In genomic region chr1:204520834-204521709, GRCh38 we compare ENCODE assay signal across 8 cellular contexts. TPM values are rescaled to one million over a fixed set of nuclear protein-coding genes. Genes with fewer than 3 reads are reported as not detected.
DNase-seq lines count a peak whose midpoint lies in the region; ATAC-seq, FAIRE-seq and TF ChIP-seq lines count a peak whose summit lies in the region.

No MANE protein-coding gene starts in this region.

- H3K27ac ChIP-seq in BLaER1 (peak overlapping the region; percentile 100), trophoblast cell (ENCODE audit: low read depth, low read length) (no peak overlapping the region)

- DNase-seq in RCC 7860 (ENCODE audit: low spot score) (peak; percentile 55), astrocyte of the cerebellum (ENCODE audit: low read depth) (peak; percentile 40), trophoblast cell (no peak), cerebellar cortex (ENCODE audit: low spot score) (no peak)

- H3K4me1 ChIP-seq in BLaER1 (peaks cover 86% of the 10 kb centered on the region), trophoblast cell (ENCODE audit: control insufficient read depth in 1 of 2, insufficient read depth in 2 of 2, low read length in 2 of 2) (no peaks in the 10 kb centered on the region)

- H4K8ac ChIP-seq in trophoblast cell (ENCODE audit: low read depth, low read length), result no peak overlapping the region

- WGBS in trophoblast cell (ENCODE audit: extremely low coverage, insufficient coverage, insufficient read length), result no CpG with 5 or more reads among the region's 5 CpGs

- H3K79me2 ChIP-seq in trophoblast cell (ENCODE audit: control insufficient read depth, insufficient read depth, low read length, poor library complexity), result peaks cover 16% of the 10 kb centered on the region

- no peak overlapping the region for H2AFZ ChIP-seq in trophoblast cell (ENCODE audit: insufficient read depth, low read length, poor library complexity)

- H2AK5ac ChIP-seq in trophoblast cell (ENCODE audit: low read length), result no peak overlapping the region

- H3K14ac ChIP-seq in trophoblast cell (ENCODE audit: low read length), result no peak overlapping the region

- in situ Hi-C loops in astrocyte of the cerebellum (cut with HindIII; ENCODE audit: low sequenced_read_pairs), result no loop called here

- TF ChIP-seq CTCF in astrocyte of the cerebellum (IDR thresholded peaks at IDR 0.05; ENCODE audit: low read depth, low read length, missing control alignments), result no peak

- H3K4me3 ChIP-seq in BLaER1 (peak overlapping the region; percentile 44), astrocyte of the cerebellum (ENCODE audit: low read depth, low read length) (no peak overlapping the region), trophoblast cell (ENCODE audit: low read depth, low read length) (no peak overlapping the region)

- H3K4me2 ChIP-seq in BLaER1 (peak overlapping the region; percentile 90), trophoblast cell (ENCODE audit: low read length) (no peak overlapping the region)

- H3K79me1 ChIP-seq in trophoblast cell (ENCODE audit: low read length), result peaks cover 8% of the 10 kb centered on the region

- ATAC-seq in GM18873 (IDR thresholded peaks at IDR 0.05; ENCODE audit: low FRiP score, unreplicated experiment), result peak; percentile 56
- peak; percentile 64 for ATAC-seq in HG03175 (IDR thresholded peaks at IDR 0.05; ENCODE audit: unreplicated experiment)
- no peak for ATAC-seq in HG02840 (IDR thresholded peaks at IDR 0.05; ENCODE audit: low FRiP score, unreplicated experiment)

- H3K27me3 ChIP-seq in BLaER1, result no peaks in the 10 kb centered on the region
- no peaks in the 10 kb centered on the region for H3K27me3 ChIP-seq in trophoblast cell (ENCODE audit: insufficient read depth, low read length)

- no peak overlapping the region for H2BK5ac ChIP-seq in trophoblast cell (ENCODE audit: low read depth, low read length, poor library complexity)

- no peak overlapping the region for H3K23ac ChIP-seq in trophoblast cell (ENCODE audit: low read length)

- peak overlapping the region; percentile 89 for H3K4ac ChIP-seq in trophoblast cell (ENCODE audit: low read depth, low read length)

- no peaks in the 10 kb centered on the region for H4K20me1 ChIP-seq in BLaER1

- no peak overlapping the region for H2BK120ac ChIP-seq in trophoblast cell (ENCODE audit: insufficient read depth, low read length, poor library complexity)

- no peak overlapping the region for H3K18ac ChIP-seq in trophoblast cell (ENCODE audit: low read length)

- H3K9ac ChIP-seq in BLaER1, result peak overlapping the region; percentile 76
- no peak overlapping the region for H3K9ac ChIP-seq in trophoblast cell (ENCODE audit: low read length)

- peaks cover 25% of the 10 kb centered on the region for H3K9me3 ChIP-seq in BLaER1
- H3K9me3 ChIP-seq in trophoblast cell (ENCODE audit: insufficient read depth, low read depth, low read length), result peaks cover 3% of the 10 kb centered on the region

- no peak overlapping the region for H4K91ac ChIP-seq in trophoblast cell (ENCODE audit: low read depth, low read length)

- H3K36me3 ChIP-seq in BLaER1 (peaks cover 50% of the 10 kb centered on the region), trophoblast cell (ENCODE audit: control insufficient read depth in 1 of 2, insufficient read depth in 2 of 2, low read length in 2 of 2) (peaks cover 10 to 15% of the 10 kb centered on the region in 2 experiments)

- H4K12ac ChIP-seq in trophoblast cell (ENCODE audit: low read depth, low read length), result no peak overlapping the region

- H2BK12ac ChIP-seq in trophoblast cell (ENCODE audit: low read length), result no peak overlapping the region

- FAIRE-seq in RCC 7860 (lab: Jason Lieb, UNC), result peak; percentile 35

RNA-seq across cellular contexts. Expression of gene MDM4, which starts 4.9 kb away (rescaled TPM):
- 16.1 and 17.2 TPM in 2 replicates for polyA plus RNA-seq in trophoblast cell (2013)

RNA-seq across cellular contexts. Expression of gene PIK3C2B, which starts 26.5 kb away (rescaled TPM):
- polyA plus RNA-seq in trophoblast cell (2013), result 18.1 and 20.1 TPM in 2 replicates

Comparison
In these comparisons a context has a peak if more than half of its experiments do, and no peak if none do; other contexts are left out.
1. DNase-seq: peak in RCC 7860 (single experiment) and astrocyte of the cerebellum (single experiment); none in trophoblast cell (0 of 2) and cerebellar cortex (single experiment).